Comparison of ENCODE assay signal across 9 cellular contexts in the genomic region with DNA sequence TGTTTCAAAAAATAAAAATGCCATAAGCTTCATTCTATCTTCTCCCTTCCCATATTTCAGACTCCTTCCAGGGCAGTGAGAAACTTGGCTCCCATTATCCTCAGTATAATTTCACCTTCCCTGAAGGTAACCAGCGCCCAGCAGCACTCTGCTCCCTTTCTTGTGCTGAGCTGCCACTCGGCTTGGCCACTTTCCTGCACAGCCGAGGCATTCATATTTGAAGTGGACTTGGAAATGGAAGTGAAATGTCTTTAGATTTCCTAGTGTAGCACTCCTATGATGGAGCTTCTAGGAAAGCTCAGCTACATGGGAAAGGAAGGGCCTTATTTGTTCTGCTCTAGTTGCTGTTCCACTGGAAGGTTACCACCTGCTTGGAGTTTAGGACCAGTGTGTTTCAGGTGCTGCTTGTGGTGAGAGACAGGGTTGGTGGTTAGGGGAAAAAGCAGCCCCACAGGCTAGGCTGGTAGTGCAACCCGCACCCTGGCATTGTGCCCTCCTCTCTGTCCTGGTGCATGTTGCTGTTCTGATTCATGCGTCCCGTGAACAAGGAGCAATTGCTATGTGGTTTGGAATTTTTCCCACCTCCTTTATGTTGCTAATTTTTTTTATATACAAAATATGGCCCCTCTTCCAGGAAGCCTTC. TPM values are rescaled to one million over a fixed set of nuclear protein-coding genes. Genes with fewer than 3 reads are reported as not detected.
DNase-seq lines count a peak whose midpoint lies in the region; ATAC-seq and TF ChIP-seq lines count a peak whose summit lies in the region.
"Had no signal": no experiment of that assay in that cellular context is flagged by ENCODE, and none has a peak within 500 bp of the region (broad histone marks: within the 10 kb centered on the region; RNA-seq: fewer than 3 reads in every experiment).

No MANE protein-coding gene starts in this region.

- peaks cover 8% of the 10 kb centered on the region for H3K4me1 Mint-ChIP-seq in endothelial cell (ENCODE audit: unreplicated experiment)

- H3K27me3 Mint-ChIP-seq in endothelial cell (ENCODE audit: unreplicated experiment) = peaks cover 7% of the 10 kb centered on the region

- intact Hi-C loops in Right ventricle myocardium superior (cut with DNase I) (no loop called here), adrenal gland (cut with DNase I) (loop anchor here (10.0 kb wide), 1 partner anchor 52 kb away; the partner anchor contains the start of gene RAD23B (in 2 of the 2))

- no peak for TF ChIP-seq CTCF in cardiac muscle cell (IDR thresholded peaks at IDR 0.05; ENCODE audit: low read depth, low read length)
- no peak for TF ChIP-seq CTCF in adrenal gland (IDR thresholded peaks at IDR 0.05)
- peak in 1 of 6 experiments; percentile 7 for TF ChIP-seq CTCF in upper lobe of left lung (IDR thresholded peaks at IDR 0.05)
- no peak for TF ChIP-seq CTCF in endothelial cell (IDR thresholded peaks at IDR 0.05; ENCODE audit: unreplicated experiment)

- no peaks in the 10 kb centered on the region for H3K4me1 ChIP-seq in cardiac muscle cell (ENCODE audit: low read depth)
- H3K4me1 ChIP-seq in adrenal gland (replicated peaks in 1 of 2) = peaks cover 11 to 17% of the 10 kb centered on the region in 2 donors
- H3K4me1 ChIP-seq in upper lobe of left lung = peaks cover 0 to 12% (median 2%) of the 10 kb centered on the region in 4 donors

- TF ChIP-seq EP300 in upper lobe of left lung (IDR thresholded peaks at IDR 0.05) = no peak

- H3K9me3 ChIP-seq in cardiac muscle cell (ENCODE audit: low read depth) (no peaks in the 10 kb centered on the region), adrenal gland (replicated peaks in 1 of 3) (no peaks in the 10 kb centered on the region), upper lobe of left lung (no peaks in the 10 kb centered on the region)

- 53 to 64% (median 57%) methylated on average over 5 to 6 of the region's 6 CpGs for WGBS in adrenal gland, 4 donors
- 51 to 56% methylated on average over 6 of the region's 6 CpGs for WGBS in upper lobe of left lung, 2 donors

- H3K36me3 ChIP-seq in cardiac muscle cell (peaks cover 11% of the 10 kb centered on the region), adrenal gland (replicated peaks in 1 of 2) (peaks cover 0 to 18% of the 10 kb centered on the region in 2 donors), upper lobe of left lung (peaks cover 0 to 40% (median 29%) of the 10 kb centered on the region in 4 donors)

- H3K9me3 Mint-ChIP-seq in endothelial cell (ENCODE audit: unreplicated experiment) = no peaks in the 10 kb centered on the region

- TF ChIP-seq POLR2A in adrenal gland (IDR thresholded peaks at IDR 0.05) (no peak), upper lobe of left lung (IDR thresholded peaks at IDR 0.05) (no peak)

- H3K27me3 ChIP-seq in cardiac muscle cell = no peaks in the 10 kb centered on the region
- no peaks in the 10 kb centered on the region for H3K27me3 ChIP-seq in adrenal gland
- H3K27me3 ChIP-seq in upper lobe of left lung = no peaks in the 10 kb centered on the region

- no peak overlapping the region for H3K4me3 Mint-ChIP-seq in endothelial cell (ENCODE audit: unreplicated experiment)

- peak in 1 of 2 donors; percentile 59 for DNase-seq in cardiac muscle cell (ENCODE audit: low read depth in 1 of 2, low spot score in 1 of 2)
- DNase-seq in Right ventricle myocardium superior = no peak
- DNase-seq in adrenal gland = peak; percentile 56 to 86 (median 76)
- peak; percentile 82 for DNase-seq in glomerular visceral epithelial cell (ENCODE audit: extremely low spot score)
- peak in 1 of 2 donors; percentile 65 for DNase-seq in upper lobe of left lung
- DNase-seq in DMS53 (lab: John Stamatoyannopoulos, UW) = no peak
- DNase-seq in endothelial cell (ENCODE audit: low spot score) = no peak
- DNase-seq: activated gamma-delta T cell treated with Interleukin-2 at 50 U/mL for 16 hours had no signal

- ATAC-seq in Right ventricle myocardium superior (ENCODE audit: poor library complexity) = no peak
- ATAC-seq in upper lobe of left lung (ENCODE audit: low FRiP score in 2 of 2) = peak; percentile 19 to 60
- no peak for ATAC-seq in HG03457 (IDR thresholded peaks at IDR 0.05; ENCODE audit: unreplicated experiment)

- peak overlapping the region; percentile 58 for H3K27ac ChIP-seq in cardiac muscle cell
- peak overlapping the region in 2 of 5 donors; percentile 8 to 24 for H3K27ac ChIP-seq in adrenal gland
- H3K27ac ChIP-seq in upper lobe of left lung = peak overlapping the region in 1 of 4 donors; percentile 4

- no peak overlapping the region for H3K4me3 ChIP-seq in cardiac muscle cell
- no peak overlapping the region for H3K4me3 ChIP-seq in adrenal gland
- H3K4me3 ChIP-seq in upper lobe of left lung = no peak overlapping the region

- peaks cover 34% of the 10 kb centered on the region for H3K36me3 Mint-ChIP-seq in endothelial cell (ENCODE audit: low read depth, unreplicated experiment)

- H3K27ac Mint-ChIP-seq in endothelial cell (ENCODE audit: unreplicated experiment) = no peak overlapping the region

RNA-seq across cellular contexts. Expression of gene RAD23B, which starts 53.8 kb away (rescaled TPM):
- total RNA-seq in cardiac muscle cell (84.7 and 88.5 TPM in 2 replicates), Right ventricle myocardium superior (91.8 TPM), adrenal gland (100 to 1,000 TPM in 4 of 8 donors, 10 to 100 TPM in 4; 50.1 to 145 (median 92.1) TPM), upper lobe of left lung (100 to 1,000 TPM in 1 of 6 donors, 10 to 100 TPM in 5; 33.5 to 107 (median 73.1) TPM), endothelial cell (ENCODE audit: unreplicated experiment) (116 TPM)
- polyA plus RNA-seq in cardiac muscle cell (11.7 and 13.6 TPM in 2 replicates), adrenal gland (100 to 1,000 TPM in 1 of 3 donors, 10 to 100 TPM in 2; 31.7 to 222 (median 32.7) TPM)

Comparison
In these comparisons a context has a peak if more than half of its experiments do, and no peak if none do; other contexts are left out.
1. DNase-seq: peak in adrenal gland (7 of 7) and glomerular visceral epithelial cell (single experiment); none in Right ventricle myocardium superior (single experiment), DMS53 (single experiment) and endothelial cell (single experiment).
2. ATAC-seq: peak in upper lobe of left lung (2 of 2); none in Right ventricle myocardium superior (single experiment) and HG03457 (single experiment).